ENCODE assay signal across 13 cellular contexts in the genomic region with DNA sequence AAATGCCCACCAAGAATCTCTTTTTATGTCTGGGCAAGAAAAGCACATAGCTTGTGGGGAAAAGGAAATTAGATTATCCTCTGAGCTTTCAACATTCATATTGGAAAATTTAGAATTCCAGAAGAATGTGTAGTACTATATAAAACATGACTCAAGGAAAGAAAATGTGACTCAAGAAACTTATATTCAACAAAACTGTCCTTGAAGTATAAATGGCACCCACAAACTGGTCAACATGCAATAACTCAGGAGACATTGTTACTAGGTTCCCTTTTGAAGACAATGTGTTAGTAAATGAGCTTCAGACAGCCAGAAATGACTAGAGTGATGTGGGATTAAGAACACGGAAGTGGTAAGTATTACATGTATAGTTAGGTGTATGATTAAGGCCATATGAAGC. TPM values are rescaled to one million over a fixed set of nuclear protein-coding genes. Genes with fewer than 3 reads are reported as not detected.
DNase-seq lines count a peak whose midpoint lies in the region; ATAC-seq, FAIRE-seq and TF ChIP-seq lines count a peak whose summit lies in the region.
"Had no signal": no experiment of that assay in that cellular context is flagged by ENCODE, and none has a peak within 500 bp of the region (broad histone marks: within the 10 kb centered on the region; RNA-seq: fewer than 3 reads in every experiment).

No MANE protein-coding gene starts in this region.

- TF ChIP-seq CTCF in bronchial epithelial cell (IDR thresholded peaks at IDR 0.05; ENCODE audit: insufficient read depth, low read length, severe bottlenecking), result no peak

- FAIRE-seq in bronchial epithelial cell (lab: Jason Lieb, UNC), result no peak

- ATAC-seq in GM21825 (IDR thresholded peaks at IDR 0.05; ENCODE audit: unreplicated experiment), result no peak
- ATAC-seq: gastroesophageal sphincter; stimulated activated naive B cell treated with anti-CD40 and anti-IgM and Interleukin-4, amounts not matched to agents 10 μg/mL and 1 μg/mL and 100 μg/mL, for 72 hours had no signal

- no peak overlapping the region for H3K4me3 ChIP-seq in bronchial epithelial cell (ENCODE audit: low read depth, low read length)
- H3K4me3 ChIP-seq: gastroesophageal sphincter, PC-9 had no signal

- DNase-seq in AG20443 (ENCODE audit: low spot score) (peak; percentile 14), LoVo (ENCODE audit: low spot score) (peak; percentile 10), bronchial epithelial cell (ENCODE audit: low read depth) (peak; percentile 59), kidney glomerular epithelial cell (lab: John Stamatoyannopoulos, UW) (peak; percentile 19), C1 segment of cervical spinal cord (lab: John Stamatoyannopoulos, UW) (no peak), NCI-H69 (lab: John Stamatoyannopoulos, UW) (no peak), AML-193 (lab: John Stamatoyannopoulos, UW) (no peak)
- DNase-seq: activated naive CD4-positive, alpha-beta T cell treated with anti-CD3 and anti-CD28 coated beads, Interleukin-2, amount 10 ng/mL, durations not matched to agents 7 days and 5 days; PC-9; stimulated activated CD4-positive, alpha-beta T cell treated with anti-CD3 and anti-CD28 coated beads, Interleukin-4, amount 100 ng/mL, for 24 hours; stimulated activated naive B cell treated with anti-CD40 and anti-IgM and Interleukin-4, amounts not matched to agents 10 μg/mL and 1 μg/mL and 100 μg/mL, for 72 hours had no signal

- H3K36me3 ChIP-seq in bronchial epithelial cell (ENCODE audit: control insufficient read depth, insufficient read depth, low read length), result no peaks in the 10 kb centered on the region
- H3K36me3 ChIP-seq: gastroesophageal sphincter had no signal

- no peaks in the 10 kb centered on the region for H3K27me3 ChIP-seq in bronchial epithelial cell (ENCODE audit: control insufficient read depth, insufficient read depth, low read length)
- H3K27me3 ChIP-seq: gastroesophageal sphincter had no signal

RNA-seq across cellular contexts. Expression of gene TINAG, which starts 26.1 kb away (rescaled TPM):
- not detected in 2 replicates for total RNA-seq in bronchial epithelial cell
- total RNA-seq: gastroesophageal sphincter, PC-9 had no signal

Comparison
In these comparisons a context has a peak if more than half of its experiments do, and no peak if none do; other contexts are left out.
1. DNase-seq: peak in AG20443 (single experiment), LoVo (single experiment), bronchial epithelial cell (single experiment) and kidney glomerular epithelial cell (single experiment); none in C1 segment of cervical spinal cord (0 of 14), NCI-H69 (single experiment) and AML-193 (0 of 2).